ENCODE assay signal across 20 cellular contexts in genomic region chr11:103862827-103863213, GRCh38.
DNase-seq lines count a peak whose midpoint lies in the region; ATAC-seq and TF ChIP-seq lines count a peak whose summit lies in the region.
"Had no signal": no experiment of that assay in that cellular context is flagged by ENCODE, and none has a peak within 500 bp of the region (broad histone marks: within the 10 kb centered on the region; RNA-seq: fewer than 3 reads in every experiment).

No MANE protein-coding gene starts in this region.

- peak overlapping the region; percentile 46 for H2AFZ ChIP-seq in SU-DHL-6 (ENCODE audit: low read depth, low read length, severe bottlenecking)

- H4K20me1 ChIP-seq in SU-DHL-6 (ENCODE audit: low read depth, low read length) = no peaks in the 10 kb centered on the region

- no peaks in the 10 kb centered on the region for H3K9me3 ChIP-seq in SU-DHL-6 (ENCODE audit: insufficient read depth, low read length)
- H3K9me3 ChIP-seq: right atrium auricular region had no signal

- ATAC-seq in GM18511 (IDR thresholded peaks at IDR 0.05; ENCODE audit: unreplicated experiment) (peak; percentile 2), HG02981 (IDR thresholded peaks at IDR 0.05; ENCODE audit: unreplicated experiment) (peak; percentile 8)

- no peaks in the 10 kb centered on the region for H3K79me2 ChIP-seq in SU-DHL-6 (ENCODE audit: insufficient read depth, low read length)

- H3K9ac ChIP-seq in SU-DHL-6 (ENCODE audit: low read length) = no peak overlapping the region

- H3K4me2 ChIP-seq in SU-DHL-6 (ENCODE audit: low read depth, low read length, poor library complexity, severe bottlenecking) = peak overlapping the region; percentile 34

- DNase-seq in left kidney (ENCODE audit: low read depth, low spot score) = peak; percentile 27
- no peak for DNase-seq in activated gamma-delta T cell treated with Interleukin-2 at 50 U/mL for 16 hours
- DNase-seq in mucosa of gallbladder (ENCODE audit: low spot score) = no peak
- DNase-seq in HuH-7.5 (ENCODE audit: low spot score) = no peak
- no peak for DNase-seq in activated gamma-delta T cell (lab: John Stamatoyannopoulos, UW)
- DNase-seq: activated CD4-positive, alpha-beta T cell treated with anti-CD3 and anti-CD28 coated beads, Interleukin-2, amount 50 U/mL, for 1 hour; activated CD8-positive, alpha-beta memory T cell treated with anti-CD3 and anti-CD28 coated beads, Interleukin-2, amount 50 U/mL, for 4 hours; activated effector memory CD4-positive, alpha-beta T cell treated with Interleukin-2 at 50 U/mL for 16 hours; COR-L47; kidney; MM.1S; NCI-H146; NCI-H2171; NCI-H526 treated with DMSO at 0.1 percent for 48 hours; SIG-M5 had no signal

- H3K9me2 ChIP-seq in SU-DHL-6 (replicated peaks; ENCODE audit: insufficient read depth, low read length) = no peaks in the 10 kb centered on the region

- H3K27ac ChIP-seq in SU-DHL-6 (ENCODE audit: low read depth, low read length) = no peak overlapping the region
- H3K27ac ChIP-seq: foreskin keratinocyte, right atrium auricular region had no signal

- no peaks in the 10 kb centered on the region for H3K36me3 ChIP-seq in SU-DHL-6 (ENCODE audit: low read length)
- H3K36me3 ChIP-seq: right atrium auricular region had no signal

- H3K27me3 ChIP-seq in SU-DHL-6 (ENCODE audit: low read length) = no peaks in the 10 kb centered on the region
- H3K27me3 ChIP-seq: foreskin keratinocyte, right atrium auricular region had no signal

- no peaks in the 10 kb centered on the region for H3F3A ChIP-seq in SU-DHL-6 (ENCODE audit: insufficient read depth)

- H3K4me3 ChIP-seq in SU-DHL-6 (ENCODE audit: insufficient read depth, low read length, poor library complexity, severe bottlenecking) = no peak overlapping the region
- H3K4me3 ChIP-seq: right atrium auricular region had no signal

- TF ChIP-seq CTCF in SU-DHL-6 (IDR thresholded peaks at IDR 0.05; ENCODE audit: insufficient read depth, low read length, poor library complexity, severe bottlenecking) = no peak
